ENCODE assay signal across 26 cellular contexts in genomic region chr9:112434487-112434886, GRCh38.
"Had no signal": no experiment of that assay in that cellular context is flagged by ENCODE, and none has a peak within 500 bp of the region (broad histone marks: within the 10 kb centered on the region; RNA-seq: fewer than 3 reads in every experiment).

No MANE protein-coding gene starts in this region.

- H3K4me1 ChIP-seq: colonic mucosa, lower lobe of right lung, parathyroid adenoma, prostate gland, sigmoid colon, spleen, tibial nerve, upper lobe of right lung, uterus had no signal

- H3K79me2 ChIP-seq: parathyroid adenoma had no signal

- H3K27me3 ChIP-seq: colonic mucosa, neutrophil, sigmoid colon, spleen, tibial nerve, upper lobe of right lung, uterus had no signal

- H3K36me3 ChIP-seq: colonic mucosa, prostate gland, uterus had no signal

- H3K9me3 ChIP-seq: colonic mucosa, lower lobe of right lung, neutrophil, prostate gland, sigmoid colon, spleen, thoracic aorta, tibial nerve, upper lobe of right lung, uterus had no signal

- H3K27ac Mint-ChIP-seq: dendritic cell treated with granulocyte-macrophage colony-stimulating factor and Interleukin-4, amounts not matched to agents 40 ng/mL and 50 ng/mL, for 4 days; natural killer cell; stimulated activated memory B cell treated with anti-CD40 and anti-IgM and Interleukin-4, amounts not matched to agents 10 μg/mL and 1 μg/mL and 100 μg/mL, for 72 hours had no signal

- DNase-seq: colonic mucosa; effector memory CD8-positive, alpha-beta T cell; erythroblast; left ventricle myocardium superior; lower lobe of right lung; natural killer cell; right cardiac atrium; sigmoid colon; spleen; stimulated activated CD4-positive, alpha-beta T cell treated with anti-CD3 and anti-CD28 coated beads, Interleukin-4, amount 100 ng/mL, for 4 hours; stimulated activated naive CD8-positive, alpha-beta T cell treated with anti-CD3 and anti-CD28 coated beads, Interleukin-15, Interleukin-2, amounts not matched to agents 100 U/mL and 50 U/mL, for 24 hours; substantia nigra; upper lobe of right lung; uterus had no signal

- H2AFZ ChIP-seq: parathyroid adenoma had no signal

- H3K9me3 Mint-ChIP-seq: dendritic cell treated with granulocyte-macrophage colony-stimulating factor and Interleukin-4, amounts not matched to agents 40 ng/mL and 50 ng/mL, for 4 days; effector memory CD8-positive, alpha-beta T cell; natural killer cell; neural crest cell; stimulated activated memory B cell treated with anti-CD40 and anti-IgM and Interleukin-4, amounts not matched to agents 10 μg/mL and 1 μg/mL and 100 μg/mL, for 72 hours had no signal

- H3K4me3 Mint-ChIP-seq: dendritic cell treated with granulocyte-macrophage colony-stimulating factor and Interleukin-4, amounts not matched to agents 40 ng/mL and 50 ng/mL, for 4 days; effector memory CD8-positive, alpha-beta T cell; natural killer cell; neural crest cell; stimulated activated memory B cell treated with anti-CD40 and anti-IgM and Interleukin-4, amounts not matched to agents 10 μg/mL and 1 μg/mL and 100 μg/mL, for 72 hours had no signal

- H3K36me3 Mint-ChIP-seq: natural killer cell had no signal

- H3K27ac ChIP-seq: colonic mucosa, lower lobe of right lung, neutrophil, parathyroid adenoma, prostate gland, sigmoid colon, spleen, thoracic aorta, tibial nerve, upper lobe of right lung, uterus had no signal

- H3K4me3 ChIP-seq: colonic mucosa, lower lobe of right lung, prostate gland, sigmoid colon, skin epidermis, spleen, thoracic aorta, tibial nerve, upper lobe of right lung, uterus had no signal

- H3K4me1 Mint-ChIP-seq: natural killer cell; neural crest cell; stimulated activated memory B cell treated with anti-CD40 and anti-IgM and Interleukin-4, amounts not matched to agents 10 μg/mL and 1 μg/mL and 100 μg/mL, for 72 hours had no signal

- H3K27me3 Mint-ChIP-seq: dendritic cell treated with granulocyte-macrophage colony-stimulating factor and Interleukin-4, amounts not matched to agents 40 ng/mL and 50 ng/mL, for 4 days; effector memory CD8-positive, alpha-beta T cell; stimulated activated memory B cell treated with anti-CD40 and anti-IgM and Interleukin-4, amounts not matched to agents 10 μg/mL and 1 μg/mL and 100 μg/mL, for 72 hours had no signal

- FAIRE-seq: endometrium, frontal cortex, keratinocyte had no signal
